ENCODE assay signal across 1 cellular context in the genomic region with DNA sequence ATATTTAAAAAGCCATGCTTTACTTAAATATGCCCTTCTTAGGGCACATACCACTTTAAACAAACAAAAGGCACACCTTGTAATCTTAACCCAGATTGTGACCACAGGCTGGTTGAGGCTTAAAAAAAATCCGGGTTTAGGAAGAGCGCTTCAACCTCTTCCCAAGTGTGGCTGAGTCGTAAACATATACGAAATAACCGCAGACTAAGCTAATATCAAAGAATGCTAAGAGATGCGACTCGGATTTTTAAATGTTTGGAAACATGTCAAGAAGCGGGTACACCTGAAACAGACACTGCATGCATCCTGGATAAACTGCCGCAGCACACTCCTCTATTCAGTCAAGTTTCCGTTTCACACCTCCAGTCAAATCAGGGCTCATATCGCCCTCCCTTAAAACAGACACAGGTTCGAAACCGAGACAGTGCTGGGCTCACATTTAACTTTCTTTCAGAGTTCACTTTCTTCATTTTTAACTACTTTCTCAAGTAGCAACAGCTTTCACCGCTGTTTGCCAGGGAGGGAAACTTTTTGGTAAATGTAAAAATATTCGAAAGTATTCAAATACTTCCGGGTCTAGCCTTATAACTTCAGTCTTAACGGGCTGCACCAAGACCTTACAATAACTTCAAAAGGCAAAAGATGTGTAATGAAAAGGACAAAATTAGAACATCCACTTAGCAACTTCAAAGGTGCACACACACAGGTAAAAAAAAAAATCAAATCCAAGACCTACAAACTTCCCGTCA.
TF ChIP-seq lines count a peak whose summit lies in the region.

No MANE protein-coding gene starts in this region.

TF ChIP-seq in HepG2, 621 proteins besides CTCF, POLR2A, EP300 and RAD21 (continued from another document):
- TF ChIP-seq, protein P1, sequence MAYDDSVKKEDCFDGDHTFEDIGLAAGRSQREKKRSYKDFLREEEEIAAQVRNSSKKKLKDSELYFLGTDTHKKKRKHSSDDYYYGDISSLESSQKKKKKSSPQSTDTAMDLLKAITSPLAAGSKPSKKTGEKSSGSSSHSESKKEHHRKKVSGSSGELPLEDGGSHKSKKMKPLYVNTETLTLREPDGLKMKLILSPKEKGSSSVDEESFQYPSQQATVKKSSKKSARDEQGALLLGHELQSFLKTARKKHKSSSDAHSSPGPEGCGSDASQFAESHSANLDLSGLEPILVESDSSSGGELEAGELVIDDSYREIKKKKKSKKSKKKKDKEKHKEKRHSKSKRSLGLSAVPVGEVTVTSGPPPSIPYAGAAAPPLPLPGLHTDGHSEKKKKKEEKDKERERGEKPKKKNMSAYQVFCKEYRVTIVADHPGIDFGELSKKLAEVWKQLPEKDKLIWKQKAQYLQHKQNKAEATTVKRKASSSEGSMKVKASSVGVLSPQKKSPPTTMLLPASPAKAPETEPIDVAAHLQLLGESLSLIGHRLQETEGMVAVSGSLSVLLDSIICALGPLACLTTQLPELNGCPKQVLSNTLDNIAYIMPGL (CRISPR knock-in tag; IDR thresholded peaks at IDR 0.05; ENCODE audit: borderline replicate concordance in 1 of 2, low read depth in 1 of 2): 0 out of 4 replicates have a peak, but pooled peaks of 1 of the 2 experiments have one; percentile 14
- no peak for TF ChIP-seq KLF16 (CRISPR knock-in tag; IDR thresholded peaks at IDR 0.05)
- TF ChIP-seq, protein P2, sequence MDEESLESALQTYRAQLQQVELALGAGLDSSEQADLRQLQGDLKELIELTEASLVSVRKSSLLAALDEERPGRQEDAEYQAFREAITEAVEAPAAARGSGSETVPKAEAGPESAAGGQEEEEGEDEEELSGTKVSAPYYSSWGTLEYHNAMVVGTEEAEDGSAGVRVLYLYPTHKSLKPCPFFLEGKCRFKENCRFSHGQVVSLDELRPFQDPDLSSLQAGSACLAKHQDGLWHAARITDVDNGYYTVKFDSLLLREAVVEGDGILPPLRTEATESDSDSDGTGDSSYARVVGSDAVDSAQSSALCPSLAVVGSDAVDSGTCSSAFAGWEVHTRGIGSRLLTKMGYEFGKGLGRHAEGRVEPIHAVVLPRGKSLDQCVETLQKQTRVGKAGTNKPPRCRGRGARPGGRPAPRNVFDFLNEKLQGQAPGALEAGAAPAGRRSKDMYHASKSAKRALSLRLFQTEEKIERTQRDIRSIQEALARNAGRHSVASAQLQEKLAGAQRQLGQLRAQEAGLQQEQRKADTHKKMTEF (CRISPR knock-in tag; IDR thresholded peaks at IDR 0.05): 0 out of 2 replicates have a peak, but pooled peaks have one; percentile 10
- TF ChIP-seq SAFB2 (CRISPR knock-in tag; IDR thresholded peaks at IDR 0.05; ENCODE audit: borderline replicate concordance, low read depth): 0 out of 2 replicates have a peak, but pooled peaks have one; percentile 30
- 0 out of 2 replicates have a peak, but pooled peaks have one; percentile 27 for TF ChIP-seq ZSCAN25 (CRISPR knock-in tag; IDR thresholded peaks at IDR 0.05)
- no peak for TF ChIP-seq PHF5A (CRISPR knock-in tag; IDR thresholded peaks at IDR 0.05; ENCODE audit: low read depth, unreplicated experiment)
- TF ChIP-seq, protein P3, sequence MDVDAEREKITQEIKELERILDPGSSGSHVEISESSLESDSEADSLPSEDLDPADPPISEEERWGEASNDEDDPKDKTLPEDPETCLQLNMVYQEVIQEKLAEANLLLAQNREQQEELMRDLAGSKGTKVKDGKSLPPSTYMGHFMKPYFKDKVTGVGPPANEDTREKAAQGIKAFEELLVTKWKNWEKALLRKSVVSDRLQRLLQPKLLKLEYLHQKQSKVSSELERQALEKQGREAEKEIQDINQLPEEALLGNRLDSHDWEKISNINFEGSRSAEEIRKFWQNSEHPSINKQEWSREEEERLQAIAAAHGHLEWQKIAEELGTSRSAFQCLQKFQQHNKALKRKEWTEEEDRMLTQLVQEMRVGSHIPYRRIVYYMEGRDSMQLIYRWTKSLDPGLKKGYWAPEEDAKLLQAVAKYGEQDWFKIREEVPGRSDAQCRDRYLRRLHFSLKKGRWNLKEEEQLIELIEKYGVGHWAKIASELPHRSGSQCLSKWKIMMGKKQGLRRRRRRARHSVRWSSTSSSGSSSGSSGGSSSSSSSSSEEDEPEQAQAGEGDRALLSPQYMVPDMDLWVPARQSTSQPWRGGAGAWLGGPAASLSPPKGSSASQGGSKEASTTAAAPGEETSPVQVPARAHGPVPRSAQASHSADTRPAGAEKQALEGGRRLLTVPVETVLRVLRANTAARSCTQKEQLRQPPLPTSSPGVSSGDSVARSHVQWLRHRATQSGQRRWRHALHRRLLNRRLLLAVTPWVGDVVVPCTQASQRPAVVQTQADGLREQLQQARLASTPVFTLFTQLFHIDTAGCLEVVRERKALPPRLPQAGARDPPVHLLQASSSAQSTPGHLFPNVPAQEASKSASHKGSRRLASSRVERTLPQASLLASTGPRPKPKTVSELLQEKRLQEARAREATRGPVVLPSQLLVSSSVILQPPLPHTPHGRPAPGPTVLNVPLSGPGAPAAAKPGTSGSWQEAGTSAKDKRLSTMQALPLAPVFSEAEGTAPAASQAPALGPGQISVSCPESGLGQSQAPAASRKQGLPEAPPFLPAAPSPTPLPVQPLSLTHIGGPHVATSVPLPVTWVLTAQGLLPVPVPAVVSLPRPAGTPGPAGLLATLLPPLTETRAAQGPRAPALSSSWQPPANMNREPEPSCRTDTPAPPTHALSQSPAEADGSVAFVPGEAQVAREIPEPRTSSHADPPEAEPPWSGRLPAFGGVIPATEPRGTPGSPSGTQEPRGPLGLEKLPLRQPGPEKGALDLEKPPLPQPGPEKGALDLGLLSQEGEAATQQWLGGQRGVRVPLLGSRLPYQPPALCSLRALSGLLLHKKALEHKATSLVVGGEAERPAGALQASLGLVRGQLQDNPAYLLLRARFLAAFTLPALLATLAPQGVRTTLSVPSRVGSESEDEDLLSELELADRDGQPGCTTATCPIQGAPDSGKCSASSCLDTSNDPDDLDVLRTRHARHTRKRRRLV (CRISPR knock-in tag; IDR thresholded peaks at IDR 0.05): 0 out of 2 replicates have a peak, but pooled peaks have one; percentile 46
- TF ChIP-seq GABPA (IDR thresholded peaks at IDR 0.05; ENCODE audit: low read depth, low read length): no peak
- TF ChIP-seq GABPA (CRISPR knock-in tag; IDR thresholded peaks at IDR 0.05; ENCODE audit: low read depth): no peak
- peak; percentile 8; the same call in 1 of the 2 replicates for TF ChIP-seq MED1 (CRISPR knock-in tag; IDR thresholded peaks at IDR 0.05)
- TF ChIP-seq ZSCAN20 (CRISPR knock-in tag; IDR thresholded peaks at IDR 0.05; ENCODE audit: borderline replicate concordance): no peak
- peak; percentile 75; the same call in 1 of the 2 replicates for TF ChIP-seq ZFP36L1 (CRISPR knock-in tag; IDR thresholded peaks at IDR 0.05)
- TF ChIP-seq HDAC6 (IDR thresholded peaks at IDR 0.05; ENCODE audit: low read depth, low read length): 0 out of 2 replicates have a peak, but pooled peaks have one; percentile 34
- TF ChIP-seq ZNF44 (CRISPR knock-in tag; IDR thresholded peaks at IDR 0.05): 0 out of 2 replicates have a peak, but pooled peaks have one; percentile 18
- TF ChIP-seq ZNF329 (CRISPR knock-in tag; IDR thresholded peaks at IDR 0.05; ENCODE audit: low read depth): no peak
- peak; percentile 85; the same call in 1 of the 2 replicates for TF ChIP-seq ZSCAN29 (CRISPR knock-in tag; conservative IDR thresholded peaks at IDR 0.05)
- TF ChIP-seq, protein P4, sequence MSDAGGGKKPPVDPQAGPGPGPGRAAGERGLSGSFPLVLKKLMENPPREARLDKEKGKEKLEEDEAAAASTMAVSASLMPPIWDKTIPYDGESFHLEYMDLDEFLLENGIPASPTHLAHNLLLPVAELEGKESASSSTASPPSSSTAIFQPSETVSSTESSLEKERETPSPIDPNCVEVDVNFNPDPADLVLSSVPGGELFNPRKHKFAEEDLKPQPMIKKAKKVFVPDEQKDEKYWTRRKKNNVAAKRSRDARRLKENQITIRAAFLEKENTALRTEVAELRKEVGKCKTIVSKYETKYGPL (CRISPR knock-in tag; IDR thresholded peaks at IDR 0.05): 0 out of 2 replicates have a peak, but pooled peaks have one; percentile 12
- TF ChIP-seq ZNF773 (CRISPR knock-in tag; IDR thresholded peaks at IDR 0.05; ENCODE audit: borderline replicate concordance): no peak
- peak; percentile 39 for TF ChIP-seq SAP130 (CRISPR knock-in tag; IDR thresholded peaks at IDR 0.05; ENCODE audit: low read depth)
- no peak for TF ChIP-seq FOXM1 (CRISPR knock-in tag; IDR thresholded peaks at IDR 0.05)
- TF ChIP-seq, protein P5, sequence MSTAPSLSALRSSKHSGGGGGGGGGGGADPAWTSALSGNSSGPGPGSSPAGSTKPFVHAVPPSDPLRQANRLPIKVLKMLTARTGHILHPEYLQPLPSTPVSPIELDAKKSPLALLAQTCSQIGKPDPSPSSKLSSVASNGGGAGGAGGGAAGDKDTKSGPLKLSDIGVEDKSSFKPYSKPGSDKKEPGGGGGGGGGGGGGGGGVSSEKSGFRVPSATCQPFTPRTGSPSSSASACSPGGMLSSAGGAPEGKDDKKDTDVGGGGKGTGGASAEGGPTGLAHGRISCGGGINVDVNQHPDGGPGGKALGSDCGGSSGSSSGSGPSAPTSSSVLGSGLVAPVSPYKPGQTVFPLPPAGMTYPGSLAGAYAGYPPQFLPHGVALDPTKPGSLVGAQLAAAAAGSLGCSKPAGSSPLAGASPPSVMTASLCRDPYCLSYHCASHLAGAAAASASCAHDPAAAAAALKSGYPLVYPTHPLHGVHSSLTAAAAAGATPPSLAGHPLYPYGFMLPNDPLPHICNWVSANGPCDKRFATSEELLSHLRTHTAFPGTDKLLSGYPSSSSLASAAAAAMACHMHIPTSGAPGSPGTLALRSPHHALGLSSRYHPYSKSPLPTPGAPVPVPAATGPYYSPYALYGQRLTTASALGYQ (CRISPR knock-in tag; IDR thresholded peaks at IDR 0.05): 0 out of 2 replicates have a peak, but pooled peaks have one; percentile 9
- TF ChIP-seq, protein P6, sequence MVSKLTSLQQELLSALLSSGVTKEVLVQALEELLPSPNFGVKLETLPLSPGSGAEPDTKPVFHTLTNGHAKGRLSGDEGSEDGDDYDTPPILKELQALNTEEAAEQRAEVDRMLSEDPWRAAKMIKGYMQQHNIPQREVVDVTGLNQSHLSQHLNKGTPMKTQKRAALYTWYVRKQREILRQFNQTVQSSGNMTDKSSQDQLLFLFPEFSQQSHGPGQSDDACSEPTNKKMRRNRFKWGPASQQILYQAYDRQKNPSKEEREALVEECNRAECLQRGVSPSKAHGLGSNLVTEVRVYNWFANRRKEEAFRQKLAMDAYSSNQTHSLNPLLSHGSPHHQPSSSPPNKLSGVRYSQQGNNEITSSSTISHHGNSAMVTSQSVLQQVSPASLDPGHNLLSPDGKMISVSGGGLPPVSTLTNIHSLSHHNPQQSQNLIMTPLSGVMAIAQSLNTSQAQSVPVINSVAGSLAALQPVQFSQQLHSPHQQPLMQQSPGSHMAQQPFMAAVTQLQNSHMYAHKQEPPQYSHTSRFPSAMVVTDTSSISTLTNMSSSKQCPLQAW (CRISPR knock-in tag; IDR thresholded peaks at IDR 0.05): peak; percentile 53; the same call in 1 of the 2 replicates
- no peak for TF ChIP-seq ZFP41 (CRISPR knock-in tag; IDR thresholded peaks at IDR 0.05; ENCODE audit: borderline replicate concordance)
- peak; percentile 55; the same call in 1 of the 2 replicates for TF ChIP-seq ZMYM2 (CRISPR knock-in tag; IDR thresholded peaks at IDR 0.05)
- 0 out of 2 replicates have a peak, but pooled peaks have one; percentile 30 for TF ChIP-seq ZBTB8A (CRISPR knock-in tag; IDR thresholded peaks at IDR 0.05; ENCODE audit: borderline replicate concordance, low read depth)
- peak; percentile 20; the same call in 1 of the 2 replicates for TF ChIP-seq ELF3 (CRISPR knock-in tag; IDR thresholded peaks at IDR 0.05)
- TF ChIP-seq, protein P7, sequence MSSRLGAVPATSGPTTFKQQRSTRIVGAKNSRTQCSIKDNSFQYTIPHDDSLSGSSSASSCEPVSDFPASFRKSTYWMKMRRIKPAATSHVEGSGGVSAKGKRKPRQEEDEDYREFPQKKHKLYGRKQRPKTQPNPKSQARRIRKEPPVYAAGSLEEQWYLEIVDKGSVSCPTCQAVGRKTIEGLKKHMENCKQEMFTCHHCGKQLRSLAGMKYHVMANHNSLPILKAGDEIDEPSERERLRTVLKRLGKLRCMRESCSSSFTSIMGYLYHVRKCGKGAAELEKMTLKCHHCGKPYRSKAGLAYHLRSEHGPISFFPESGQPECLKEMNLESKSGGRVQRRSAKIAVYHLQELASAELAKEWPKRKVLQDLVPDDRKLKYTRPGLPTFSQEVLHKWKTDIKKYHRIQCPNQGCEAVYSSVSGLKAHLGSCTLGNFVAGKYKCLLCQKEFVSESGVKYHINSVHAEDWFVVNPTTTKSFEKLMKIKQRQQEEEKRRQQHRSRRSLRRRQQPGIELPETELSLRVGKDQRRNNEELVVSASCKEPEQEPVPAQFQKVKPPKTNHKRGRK (CRISPR knock-in tag; IDR thresholded peaks at IDR 0.05): peak; percentile 70; the same call in 1 of the 2 replicates
- TF ChIP-seq, protein P8, sequence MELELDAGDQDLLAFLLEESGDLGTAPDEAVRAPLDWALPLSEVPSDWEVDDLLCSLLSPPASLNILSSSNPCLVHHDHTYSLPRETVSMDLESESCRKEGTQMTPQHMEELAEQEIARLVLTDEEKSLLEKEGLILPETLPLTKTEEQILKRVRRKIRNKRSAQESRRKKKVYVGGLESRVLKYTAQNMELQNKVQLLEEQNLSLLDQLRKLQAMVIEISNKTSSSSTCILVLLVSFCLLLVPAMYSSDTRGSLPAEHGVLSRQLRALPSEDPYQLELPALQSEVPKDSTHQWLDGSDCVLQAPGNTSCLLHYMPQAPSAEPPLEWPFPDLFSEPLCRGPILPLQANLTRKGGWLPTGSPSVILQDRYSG (CRISPR knock-in tag; IDR thresholded peaks at IDR 0.05): 0 out of 2 replicates have a peak, but pooled peaks have one; percentile 46
